ENCODE assay signal across 9 cellular contexts in the genomic region with DNA sequence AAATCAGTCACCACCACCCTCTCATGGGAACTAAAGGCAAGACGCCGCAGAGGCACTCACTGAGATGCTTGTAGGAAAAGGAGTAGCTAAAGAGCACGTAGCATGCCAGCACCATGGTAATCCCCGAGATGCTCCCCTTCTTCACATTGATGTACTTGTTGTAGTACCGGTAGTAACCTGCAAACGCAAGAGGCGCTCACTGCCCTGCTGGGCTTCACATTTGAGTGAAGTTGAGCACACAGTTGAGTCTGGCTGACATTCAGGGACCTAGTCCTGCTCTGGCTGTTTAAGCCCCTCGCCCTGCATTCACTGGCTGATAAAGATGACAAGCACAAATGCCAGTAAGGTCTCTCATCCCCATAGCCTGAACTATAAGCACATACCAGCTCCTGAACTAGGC. TPM values are rescaled to one million over a fixed set of nuclear protein-coding genes. Genes with fewer than 3 reads are reported as not detected.
DNase-seq lines count a peak whose midpoint lies in the region; TF ChIP-seq lines count a peak whose summit lies in the region.
"Had no signal": no experiment of that assay in that cellular context is flagged by ENCODE, and none has a peak within 500 bp of the region (broad histone marks: within the 10 kb centered on the region; RNA-seq: fewer than 3 reads in every experiment).

No MANE protein-coding gene starts in this region.

- H3K36me3 Mint-ChIP-seq in neural crest cell (ENCODE audit: low read depth), result peaks cover 38% of the 10 kb centered on the region

- H3K9me3 ChIP-seq in tibial nerve (no peaks in the 10 kb centered on the region), vagina (no peaks in the 10 kb centered on the region)

- no peaks in the 10 kb centered on the region for H3K27me3 ChIP-seq in tibial nerve
- H3K27me3 ChIP-seq in vagina, result no peaks in the 10 kb centered on the region

- 91 to 92% methylated on average over 8 of the region's 8 CpGs for WGBS in tibial nerve, 2 donors

- intact Hi-C loops in vagina (cut with DNase I), result no loop called here

- TF ChIP-seq CTCF in neural crest cell (conservative IDR thresholded peaks at IDR 0.05) (peak; percentile 55), tibial nerve (IDR thresholded peaks at IDR 0.05) (peak in 1 of 5 experiments; percentile 6), vagina (IDR thresholded peaks at IDR 0.05) (no peak)

- H3K36me3 ChIP-seq in tibial nerve (peaks cover 0 to 87% (median 7%) of the 10 kb centered on the region in 3 donors), vagina (peaks cover 0 to 59% of the 10 kb centered on the region in 2 donors)

- TF ChIP-seq EP300 in tibial nerve (IDR thresholded peaks at IDR 0.05), result no peak

- H3K4me3 ChIP-seq in tibial nerve (no peak overlapping the region), vagina (no peak overlapping the region)
- H3K4me3 ChIP-seq: skin epidermis had no signal

- no peaks in the 10 kb centered on the region for H3K27me3 Mint-ChIP-seq in neural crest cell (ENCODE audit: low read depth)

- H3K4me1 ChIP-seq in tibial nerve (peaks cover 0 to 45% (median 0%) of the 10 kb centered on the region in 4 donors), vagina (peaks cover 44% of the 10 kb centered on the region)

- no peaks in the 10 kb centered on the region for H3K9me3 Mint-ChIP-seq in neural crest cell

- H3K4me3 Mint-ChIP-seq in neural crest cell, result peak overlapping the region; percentile 73

- H3K4me1 Mint-ChIP-seq in neural crest cell, result peaks cover 13% of the 10 kb centered on the region

- TF ChIP-seq POLR2A in tibial nerve (IDR thresholded peaks at IDR 0.05) (no peak), vagina (IDR thresholded peaks at IDR 0.05) (no peak)

- DNase-seq in NCI-H2227 (lab: John Stamatoyannopoulos, UW; ENCODE audit: unreplicated experiment) (peak; percentile 14), NCI-H2227 treated with DMSO at 0.1 percent for 48 hours (lab: John Stamatoyannopoulos, UW) (no peak), NCI-H1694 (lab: John Stamatoyannopoulos, UW) (peak; percentile 29), amniotic epithelial cell (ENCODE audit: low read depth) (peak; percentile 22), neural crest cell (ENCODE audit: low read depth, low spot score) (no peak), tibial nerve (ENCODE audit: low spot score in 2 of 2) (no peak), vagina (ENCODE audit: extremely low spot score in 2 of 2) (no peak), foreskin melanocyte (no peak)

- H3K27ac ChIP-seq in tibial nerve (no peak overlapping the region), vagina (no peak overlapping the region)

- H3K27ac Mint-ChIP-seq in neural crest cell (ENCODE audit: unreplicated experiment), result no peak overlapping the region

RNA-seq across cellular contexts. Expression of gene ATP5MF, which starts 6.9 kb away (rescaled TPM):
- total RNA-seq in neural crest cell (403 and 423 TPM in 2 replicates), tibial nerve (100 to 1,000 TPM; 127 to 656 (median 375) TPM), vagina (463 TPM)

RNA-seq across cellular contexts. Expression of gene ZNF789, which starts 13.6 kb away (rescaled TPM):
- 25.6 and 27.8 TPM in 2 replicates for total RNA-seq in neural crest cell
- 10 to 100 TPM in 3 of 4 donors, 1 to 10 TPM in 1; 7.4 to 16.5 (median 12.1) TPM for total RNA-seq in tibial nerve
- total RNA-seq in vagina, result 14.5 TPM

RNA-seq across cellular contexts. Expression of gene CPSF4, which starts 20.3 kb away (rescaled TPM):
- total RNA-seq in neural crest cell (111 and 117 TPM in 2 replicates), tibial nerve (10 to 100 TPM; 34.3 to 77.9 (median 50.1) TPM), vagina (23.8 TPM)

RNA-seq across cellular contexts. Expression of gene PTCD1, which starts 20.5 kb away (rescaled TPM):
- 9.7 and 11.1 TPM in 2 replicates for total RNA-seq in neural crest cell
- total RNA-seq in tibial nerve, result 10 to 100 TPM in 2 of 4 donors, 1 to 10 TPM in 2; 6.9 to 10.8 (median 9.5) TPM
- total RNA-seq in vagina, result 6.1 TPM

RNA-seq across cellular contexts. Expression of gene ZNF394, which starts 41.0 kb away (rescaled TPM):
- total RNA-seq in neural crest cell (17.5 and 19.5 TPM in 2 replicates), tibial nerve (10 to 100 TPM; 36.9 to 47.3 (median 44.5) TPM), vagina (36.1 TPM)

Comparison
In these comparisons a context has a peak if more than half of its experiments do, and no peak if none do; other contexts are left out.
1. DNase-seq: peak in NCI-H2227 (single experiment), NCI-H1694 (single experiment) and amniotic epithelial cell (single experiment); none in NCI-H2227 treated with DMSO at 0.1 percent for 48 hours (single experiment), neural crest cell (single experiment), tibial nerve (0 of 2), vagina (0 of 2) and foreskin melanocyte (single experiment).